In the genomic region with DNA sequence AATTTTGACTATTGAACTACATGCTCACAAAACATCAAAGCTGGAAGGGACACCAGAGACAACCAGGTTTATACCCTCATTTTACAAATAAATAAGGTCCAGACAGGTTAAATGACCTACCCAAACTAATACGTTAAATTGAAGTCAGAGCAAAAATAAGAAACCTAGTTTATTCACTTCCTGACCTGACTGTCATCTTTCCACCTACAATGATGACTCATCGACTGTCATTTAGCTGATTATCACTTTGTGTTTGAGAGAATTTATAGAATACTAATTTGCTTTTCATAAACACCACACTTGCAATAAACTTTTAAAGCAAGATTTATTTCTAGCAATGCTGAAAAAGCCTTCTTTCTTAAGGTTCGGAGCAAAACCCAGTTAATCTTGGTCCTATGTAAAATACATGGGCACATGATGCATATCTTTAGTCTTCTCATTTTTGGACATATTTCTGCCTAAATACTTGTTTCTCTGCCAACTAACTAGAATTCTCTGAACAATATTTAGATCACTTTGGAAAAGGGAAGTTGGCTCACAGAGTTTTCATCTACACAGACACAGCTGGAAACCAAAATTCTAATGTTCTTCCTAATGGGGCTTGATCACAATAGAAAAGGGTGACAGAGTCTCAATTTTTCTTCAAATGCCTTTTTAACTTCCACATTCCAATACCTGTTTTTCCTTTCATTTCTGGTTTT, we compare ENCODE assay signal across 12 cellular contexts. TPM values are rescaled to one million over a fixed set of nuclear protein-coding genes. Genes with fewer than 3 reads are reported as not detected.
DNase-seq lines count a peak whose midpoint lies in the region; ATAC-seq, FAIRE-seq and TF ChIP-seq lines count a peak whose summit lies in the region.
"Had no signal": no experiment of that assay in that cellular context is flagged by ENCODE, and none has a peak within 500 bp of the region (broad histone marks: within the 10 kb centered on the region; RNA-seq: fewer than 3 reads in every experiment).

No MANE protein-coding gene starts in this region.

- no peaks in the 10 kb centered on the region for H3K27me3 ChIP-seq in endocrine pancreas (ENCODE audit: control insufficient read depth, insufficient read depth, low read length)
- H3K27me3 ChIP-seq: heart right ventricle had no signal

- FAIRE-seq in GM12892 (lab: Jason Lieb, UNC) = peak; percentile 53

- no peaks in the 10 kb centered on the region for H3K9me3 ChIP-seq in endocrine pancreas (ENCODE audit: control insufficient read depth, low read length)
- H3K9me3 ChIP-seq: heart right ventricle had no signal

- peak; percentile 64 for ATAC-seq in GM19463 (IDR thresholded peaks at IDR 0.05; ENCODE audit: unreplicated experiment)
- ATAC-seq in GM19324 (IDR thresholded peaks at IDR 0.05; ENCODE audit: low FRiP score, unreplicated experiment) = no peak
- no peak for ATAC-seq in GM21360 (IDR thresholded peaks at IDR 0.05; ENCODE audit: unreplicated experiment)
- ATAC-seq: heart right ventricle had no signal

- DNase-seq in GM12892 (ENCODE audit: insufficient read length) (no peak), SW480 (ENCODE audit: low spot score) (peak; percentile 16), D341Med (ENCODE audit: low spot score) (no peak)
- DNase-seq: DMS 273 treated with DMSO at 0.1 percent for 48 hours, heart right ventricle, NCI-H2081 treated with DMSO at 0.1 percent for 48 hours had no signal

- TF ChIP-seq POLR2A in GM12892 (IDR thresholded peaks at IDR 0.05; ENCODE audit: low read depth, low read length) = no peak

- H3K36me3 ChIP-seq in endocrine pancreas (ENCODE audit: control insufficient read depth, insufficient read depth, low read length) = no peaks in the 10 kb centered on the region
- H3K36me3 ChIP-seq: heart right ventricle had no signal

- H3K4me1 ChIP-seq in endocrine pancreas (ENCODE audit: control insufficient read depth, insufficient read depth, low read length) = no peaks in the 10 kb centered on the region
- H3K4me1 ChIP-seq: parathyroid adenoma had no signal

- no peak overlapping the region for H3K9ac ChIP-seq in endocrine pancreas (ENCODE audit: control insufficient read depth, insufficient read depth, low read length)
- H3K9ac ChIP-seq: parathyroid adenoma had no signal

- peak overlapping the region; percentile 14 for H3K4me3 ChIP-seq in endocrine pancreas (ENCODE audit: control insufficient read depth, insufficient read depth, low read length)
- H3K4me3 ChIP-seq: heart right ventricle, lung had no signal

RNA-seq across cellular contexts. Expression of gene LRRN3, which starts 16.7 kb away (rescaled TPM):
- polyA plus RNA-seq in GM12892 (2012; ENCODE audit: missing spikeins) = 0.13 TPM
